20 cellular contexts compared by ENCODE assay signal in the genomic region with DNA sequence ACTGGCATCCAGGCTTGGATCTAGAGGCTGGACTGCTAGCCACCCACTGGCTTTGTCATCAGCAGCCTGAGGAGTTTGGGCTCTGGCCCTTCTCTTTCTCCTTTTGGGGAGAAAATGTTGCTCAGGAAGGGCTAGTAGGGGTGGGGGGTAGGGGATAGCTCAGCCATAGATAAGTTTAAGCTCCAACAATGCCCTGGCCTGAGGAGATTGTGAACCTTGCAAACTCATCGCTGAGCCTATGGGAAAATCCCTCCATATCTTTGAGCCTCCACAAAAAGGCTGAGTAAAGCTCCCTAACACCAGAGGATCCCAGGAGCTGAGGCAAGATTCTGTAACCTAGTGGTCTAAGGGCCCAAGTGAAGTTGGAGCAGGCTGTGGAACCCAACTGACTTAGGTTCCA. TPM values are rescaled to one million over a fixed set of nuclear protein-coding genes. Genes with fewer than 3 reads are reported as not detected.
DNase-seq lines count a peak whose midpoint lies in the region; ATAC-seq lines count a peak whose summit lies in the region.
"Had no signal": no experiment of that assay in that cellular context is flagged by ENCODE, and none has a peak within 500 bp of the region (broad histone marks: within the 10 kb centered on the region; RNA-seq: fewer than 3 reads in every experiment).

No MANE protein-coding gene starts in this region.

- H3K4me1 Mint-ChIP-seq in activated CD4-positive, alpha-beta memory T cell treated with anti-CD3 and anti-CD28 coated beads for 36 hours (ENCODE audit: low read depth), result peaks cover 47% of the 10 kb centered on the region
- H3K4me1 Mint-ChIP-seq in activated CD4-positive, alpha-beta memory T cell treated with anti-CD3 and anti-CD28 coated beads, Interleukin-2, amount 10 ng/mL, durations not matched to agents 7 days and 5 days, result peaks cover 49% of the 10 kb centered on the region
- peaks cover 56% of the 10 kb centered on the region for H3K4me1 Mint-ChIP-seq in activated naive CD4-positive, alpha-beta T cell treated with anti-CD3 and anti-CD28 coated beads, Interleukin-2, amount 10 ng/mL, durations not matched to agents 7 days and 5 days
- H3K4me1 Mint-ChIP-seq in central memory CD8-positive, alpha-beta T cell, result peaks cover 33% of the 10 kb centered on the region
- H3K4me1 Mint-ChIP-seq in stimulated activated memory B cell treated with anti-CD40 and anti-IgM and Interleukin-4, amounts not matched to agents 10 μg/mL and 1 μg/mL and 100 μg/mL, for 72 hours, result peaks cover 42% of the 10 kb centered on the region

- intact Hi-C loops in activated CD4-positive, alpha-beta memory T cell treated with anti-CD3 and anti-CD28 coated beads for 36 hours (cut with micrococcal nuclease), result no loop called here

- peak overlapping the region; percentile 28 for H3K27ac Mint-ChIP-seq in activated CD4-positive, alpha-beta memory T cell treated with anti-CD3 and anti-CD28 coated beads for 36 hours
- H3K27ac Mint-ChIP-seq in activated CD4-positive, alpha-beta memory T cell treated with anti-CD3 and anti-CD28 coated beads, Interleukin-2, amount 10 ng/mL, durations not matched to agents 7 days and 5 days, result no peak overlapping the region
- peak overlapping the region; percentile 11 for H3K27ac Mint-ChIP-seq in activated naive CD4-positive, alpha-beta T cell treated with anti-CD3 and anti-CD28 coated beads, Interleukin-2, amount 10 ng/mL, durations not matched to agents 7 days and 5 days
- H3K27ac Mint-ChIP-seq in central memory CD8-positive, alpha-beta T cell (ENCODE audit: low read depth), result peak overlapping the region; percentile 35
- H3K27ac Mint-ChIP-seq in stimulated activated memory B cell treated with anti-CD40 and anti-IgM and Interleukin-4, amounts not matched to agents 10 μg/mL and 1 μg/mL and 100 μg/mL, for 72 hours, result peak overlapping the region; percentile 46
- H3K27ac Mint-ChIP-seq: CD4-positive, alpha-beta T cell; GM23338; H9 had no signal

- CTCF ChIA-PET in activated CD4-positive, alpha-beta memory T cell treated with anti-CD3 and anti-CD28 coated beads for 36 hours (lab: Charles Lee), result no interaction called here
- CTCF ChIA-PET in activated CD4-positive, alpha-beta memory T cell treated with anti-CD3 and anti-CD28 coated beads, Interleukin-2, amount 10 ng/mL, durations not matched to agents 7 days and 5 days (lab: Charles Lee), result interaction anchor here (1.5 kb wide), 1 partner anchor 12 kb away, joined by 5 read pairs; no protein-coding TSS in a partner anchor
- CTCF ChIA-PET in activated naive CD4-positive, alpha-beta T cell treated with anti-CD3 and anti-CD28 coated beads, Interleukin-2, amount 10 ng/mL, durations not matched to agents 7 days and 5 days (lab: Charles Lee), result no interaction called here

- DNase-seq in activated CD4-positive, alpha-beta memory T cell treated with anti-CD3 and anti-CD28 coated beads for 36 hours, result no peak
- DNase-seq in activated CD4-positive, alpha-beta memory T cell treated with anti-CD3 and anti-CD28 coated beads, Interleukin-2, amount 10 ng/mL, durations not matched to agents 7 days and 5 days, result no peak
- no peak for DNase-seq in activated naive CD4-positive, alpha-beta T cell treated with anti-CD3 and anti-CD28 coated beads, Interleukin-2, amount 10 ng/mL, durations not matched to agents 7 days and 5 days
- DNase-seq in activated naive CD4-positive, alpha-beta T cell treated with anti-CD3 and anti-CD28 coated beads, Interleukin-2, amount 50 U/mL, for 16 hours, result no peak
- no peak for DNase-seq in central memory CD8-positive, alpha-beta T cell (ENCODE audit: low spot score in 2 of 2)
- DNase-seq in occipital lobe (lab: John Stamatoyannopoulos, UW) (no peak), activated gamma-delta T cell (lab: John Stamatoyannopoulos, UW) (no peak)
- DNase-seq: CD4-positive, alpha-beta T cell; CD8-positive, alpha-beta memory T cell; DMS 273 treated with DMSO at 0.1 percent for 48 hours; DMS79; EL; GDM1; H9 had no signal

- no peak overlapping the region for H3K4me3 Mint-ChIP-seq in activated CD4-positive, alpha-beta memory T cell treated with anti-CD3 and anti-CD28 coated beads for 36 hours
- H3K4me3 Mint-ChIP-seq in activated CD4-positive, alpha-beta memory T cell treated with anti-CD3 and anti-CD28 coated beads, Interleukin-2, amount 10 ng/mL, durations not matched to agents 7 days and 5 days, result no peak overlapping the region
- H3K4me3 Mint-ChIP-seq in activated naive CD4-positive, alpha-beta T cell treated with anti-CD3 and anti-CD28 coated beads, Interleukin-2, amount 10 ng/mL, durations not matched to agents 7 days and 5 days, result no peak overlapping the region
- no peak overlapping the region for H3K4me3 Mint-ChIP-seq in central memory CD8-positive, alpha-beta T cell
- no peak overlapping the region for H3K4me3 Mint-ChIP-seq in stimulated activated memory B cell treated with anti-CD40 and anti-IgM and Interleukin-4, amounts not matched to agents 10 μg/mL and 1 μg/mL and 100 μg/mL, for 72 hours
- H3K4me3 Mint-ChIP-seq: B cell; CD14-positive monocyte; CD4-positive, alpha-beta T cell; CD8-positive, alpha-beta memory T cell; GM23338; H9 had no signal

- H3K9me3 Mint-ChIP-seq in activated CD4-positive, alpha-beta memory T cell treated with anti-CD3 and anti-CD28 coated beads for 36 hours, result no peaks in the 10 kb centered on the region
- H3K9me3 Mint-ChIP-seq in activated CD4-positive, alpha-beta memory T cell treated with anti-CD3 and anti-CD28 coated beads, Interleukin-2, amount 10 ng/mL, durations not matched to agents 7 days and 5 days, result no peaks in the 10 kb centered on the region
- no peaks in the 10 kb centered on the region for H3K9me3 Mint-ChIP-seq in activated naive CD4-positive, alpha-beta T cell treated with anti-CD3 and anti-CD28 coated beads, Interleukin-2, amount 10 ng/mL, durations not matched to agents 7 days and 5 days
- H3K9me3 Mint-ChIP-seq in central memory CD8-positive, alpha-beta T cell, result no peaks in the 10 kb centered on the region
- H3K9me3 Mint-ChIP-seq in stimulated activated memory B cell treated with anti-CD40 and anti-IgM and Interleukin-4, amounts not matched to agents 10 μg/mL and 1 μg/mL and 100 μg/mL, for 72 hours, result no peaks in the 10 kb centered on the region
- H3K9me3 Mint-ChIP-seq: CD4-positive, alpha-beta T cell; CD8-positive, alpha-beta memory T cell; GM23338 had no signal

- POLR2A ChIA-PET in activated CD4-positive, alpha-beta memory T cell treated with anti-CD3 and anti-CD28 coated beads for 36 hours (lab: Charles Lee), result no interaction called here
- POLR2A ChIA-PET in activated CD4-positive, alpha-beta memory T cell treated with anti-CD3 and anti-CD28 coated beads, Interleukin-2, amount 10 ng/mL, durations not matched to agents 7 days and 5 days (lab: Charles Lee), result interaction anchor here (2.8 kb wide), 1 partner anchor 9 kb away, joined by 15 read pairs; no protein-coding TSS in a partner anchor

- ATAC-seq in central memory CD8-positive, alpha-beta T cell (replicated peaks; ENCODE audit: extremely low read depth, poor library complexity, severe bottlenecking), result no peak
- ATAC-seq in stimulated activated memory B cell treated with anti-CD40 and anti-IgM and Interleukin-4, amounts not matched to agents 10 μg/mL and 1 μg/mL and 100 μg/mL, for 72 hours, result no peak
- ATAC-seq: GM12878, GM23338, HCT116 had no signal

- H3K36me3 Mint-ChIP-seq in activated CD4-positive, alpha-beta memory T cell treated with anti-CD3 and anti-CD28 coated beads for 36 hours, result peaks cover 10% of the 10 kb centered on the region
- H3K36me3 Mint-ChIP-seq in activated CD4-positive, alpha-beta memory T cell treated with anti-CD3 and anti-CD28 coated beads, Interleukin-2, amount 10 ng/mL, durations not matched to agents 7 days and 5 days (ENCODE audit: low read depth), result peaks cover 16% of the 10 kb centered on the region
- H3K36me3 Mint-ChIP-seq in activated naive CD4-positive, alpha-beta T cell treated with anti-CD3 and anti-CD28 coated beads, Interleukin-2, amount 10 ng/mL, durations not matched to agents 7 days and 5 days, result peaks cover 9% of the 10 kb centered on the region
- peaks cover 3% of the 10 kb centered on the region for H3K36me3 Mint-ChIP-seq in central memory CD8-positive, alpha-beta T cell (ENCODE audit: insufficient read depth)
- H3K36me3 Mint-ChIP-seq in stimulated activated memory B cell treated with anti-CD40 and anti-IgM and Interleukin-4, amounts not matched to agents 10 μg/mL and 1 μg/mL and 100 μg/mL, for 72 hours, result peaks cover 2% of the 10 kb centered on the region

- H3K27me3 Mint-ChIP-seq in activated CD4-positive, alpha-beta memory T cell treated with anti-CD3 and anti-CD28 coated beads for 36 hours, result no peaks in the 10 kb centered on the region
- H3K27me3 Mint-ChIP-seq in activated CD4-positive, alpha-beta memory T cell treated with anti-CD3 and anti-CD28 coated beads, Interleukin-2, amount 10 ng/mL, durations not matched to agents 7 days and 5 days, result no peaks in the 10 kb centered on the region
- no peaks in the 10 kb centered on the region for H3K27me3 Mint-ChIP-seq in activated naive CD4-positive, alpha-beta T cell treated with anti-CD3 and anti-CD28 coated beads, Interleukin-2, amount 10 ng/mL, durations not matched to agents 7 days and 5 days
- H3K27me3 Mint-ChIP-seq in central memory CD8-positive, alpha-beta T cell, result no peaks in the 10 kb centered on the region
- no peaks in the 10 kb centered on the region for H3K27me3 Mint-ChIP-seq in stimulated activated memory B cell treated with anti-CD40 and anti-IgM and Interleukin-4, amounts not matched to agents 10 μg/mL and 1 μg/mL and 100 μg/mL, for 72 hours
- H3K27me3 Mint-ChIP-seq: B cell; CD4-positive, alpha-beta T cell had no signal

RNA-seq across cellular contexts. Expression of gene OTUD5, which starts 8.8 kb away (rescaled TPM):
- total RNA-seq in activated CD4-positive, alpha-beta memory T cell treated with anti-CD3 and anti-CD28 coated beads for 36 hours, result 10 to 100 TPM; 83.4 to 85.4 TPM
- total RNA-seq in activated CD4-positive, alpha-beta memory T cell treated with anti-CD3 and anti-CD28 coated beads, Interleukin-2, amount 10 ng/mL, durations not matched to agents 7 days and 5 days, result 10 to 100 TPM; 63.2 to 63.7 TPM
- total RNA-seq in occipital lobe, result 18.1 TPM

RNA-seq across cellular contexts. Expression of gene KCND1, which starts 23.1 kb away (rescaled TPM):
- 1 to 10 TPM; 2.4 to 2.5 TPM for total RNA-seq in activated CD4-positive, alpha-beta memory T cell treated with anti-CD3 and anti-CD28 coated beads for 36 hours
- 1 to 10 TPM; 4.9 TPM for total RNA-seq in activated CD4-positive, alpha-beta memory T cell treated with anti-CD3 and anti-CD28 coated beads, Interleukin-2, amount 10 ng/mL, durations not matched to agents 7 days and 5 days
- total RNA-seq in occipital lobe, result 1.1 TPM

RNA-seq across cellular contexts. Expression of gene PIM2, which starts 29.8 kb away (rescaled TPM):
- 100 to 1,000 TPM; 386 to 401 TPM for total RNA-seq in activated CD4-positive, alpha-beta memory T cell treated with anti-CD3 and anti-CD28 coated beads for 36 hours
- 100 to 1,000 TPM; 354 to 359 TPM for total RNA-seq in activated CD4-positive, alpha-beta memory T cell treated with anti-CD3 and anti-CD28 coated beads, Interleukin-2, amount 10 ng/mL, durations not matched to agents 7 days and 5 days
- 10.6 TPM for total RNA-seq in occipital lobe

RNA-seq across cellular contexts. Expression of gene SLC35A2, which starts 37.1 kb away (rescaled TPM):
- total RNA-seq in activated CD4-positive, alpha-beta memory T cell treated with anti-CD3 and anti-CD28 coated beads for 36 hours, result 10 to 100 TPM; 16.9 to 19.2 TPM
- total RNA-seq in activated CD4-positive, alpha-beta memory T cell treated with anti-CD3 and anti-CD28 coated beads, Interleukin-2, amount 10 ng/mL, durations not matched to agents 7 days and 5 days, result 10 to 100 TPM; 17.9 to 18.3 TPM
- 8.7 TPM for total RNA-seq in occipital lobe

RNA-seq across cellular contexts. Expression of gene PQBP1, which starts 50.9 kb away (rescaled TPM):
- 10 to 100 TPM; 85.0 to 85.5 TPM for total RNA-seq in activated CD4-positive, alpha-beta memory T cell treated with anti-CD3 and anti-CD28 coated beads for 36 hours
- total RNA-seq in activated CD4-positive, alpha-beta memory T cell treated with anti-CD3 and anti-CD28 coated beads, Interleukin-2, amount 10 ng/mL, durations not matched to agents 7 days and 5 days, result 10 to 100 TPM; 78.5 to 79.6 TPM
- 26.8 TPM for total RNA-seq in occipital lobe

Comparison
In these comparisons a context has a peak if more than half of its experiments do, and no peak if none do; other contexts are left out.
1. RNA of gene PIM2, which starts 29.8 kb away (total RNA-seq): 386 to 401 TPM in activated CD4-positive, alpha-beta memory T cell treated with anti-CD3 and anti-CD28 coated beads for 36 hours and 354 to 359 TPM in activated CD4-positive, alpha-beta memory T cell treated with anti-CD3 and anti-CD28 coated beads, Interleukin-2, amount 10 ng/mL, durations not matched to agents 7 days and 5 days; 10.6 TPM in occipital lobe (single experiment); every median in the first group is over 10 times any median in the second.